ENCODE assay signal across 30 cellular contexts in genomic region chr10:17912764-17913163, GRCh38. TPM values are rescaled to one million over a fixed set of nuclear protein-coding genes. Genes with fewer than 3 reads are reported as not detected.
"Had no signal": no experiment of that assay in that cellular context is flagged by ENCODE, and none has a peak within 500 bp of the region (broad histone marks: within the 10 kb centered on the region; RNA-seq: fewer than 3 reads in every experiment).

No MANE protein-coding gene starts in this region.

- H3K27me3 Mint-ChIP-seq: activated CD4-positive, alpha-beta T cell treated with anti-CD3 and anti-CD28 coated beads, Interleukin-2, amount 10 ng/mL, durations not matched to agents 7 days and 5 days had no signal

- H3K9me3 ChIP-seq: esophagus squamous epithelium, mucosa of descending colon, right lobe of liver, thoracic aorta, uterus had no signal

- H3K4me3 Mint-ChIP-seq: activated CD4-positive, alpha-beta memory T cell treated with anti-CD3 and anti-CD28 coated beads, Interleukin-2, amount 10 ng/mL, durations not matched to agents 7 days and 5 days; activated CD4-positive, alpha-beta T cell treated with anti-CD3 and anti-CD28 coated beads, Interleukin-2, amount 10 ng/mL, durations not matched to agents 7 days and 5 days; activated T-cell treated with anti-CD3 and anti-CD28 coated beads, Interleukin-2, amount 50 U/mL, for 24 hours; activated T-helper 17 cell treated with anti-CD3 and anti-CD28 coated beads, Interleukin-2, amount 50 U/mL, for 72 hours; natural killer cell treated with Interleukin-12 subunit alpha and Interleukin-12 subunit beta and Interleukin-15 and Interleukin-18, amount 100 ng/mL, for 72 hours; T-helper 17 cell; type B pancreatic cell had no signal

- ATAC-seq: activated T-helper 17 cell treated with anti-CD3 and anti-CD28 coated beads, Interleukin-2, amount 50 U/mL, for 72 hours; mucosa of descending colon; natural killer cell treated with Interleukin-12 subunit alpha and Interleukin-12 subunit beta and Interleukin-15 and Interleukin-18, amount 100 ng/mL, for 72 hours; right lobe of liver; SK-N-SH treated with all-trans-retinoic acid at 6 μM for 48 hours; T-helper 17 cell had no signal

- H3K4me1 ChIP-seq: esophagus squamous epithelium, right lobe of liver, uterus had no signal

- H3K36me3 ChIP-seq: brain microvascular endothelial cell, esophagus squamous epithelium, right lobe of liver, thoracic aorta, uterus had no signal

- H3K27me3 ChIP-seq: brain microvascular endothelial cell, esophagus squamous epithelium, hepatocyte, right lobe of liver, uterus had no signal

- DNase-seq: activated CD4-positive, alpha-beta memory T cell treated with anti-CD3 and anti-CD28 coated beads, Interleukin-2, amount 10 ng/mL, durations not matched to agents 7 days and 5 days; activated CD4-positive, alpha-beta T cell treated with anti-CD3 and anti-CD28 coated beads for 1 hour; activated CD4-positive, alpha-beta T cell treated with anti-CD3 and anti-CD28 coated beads, Interleukin-2, amount 10 ng/mL, durations not matched to agents 7 days and 5 days; activated CD8-positive, alpha-beta memory T cell treated with anti-CD3 and anti-CD28 coated beads, Interleukin-2, amount 50 U/mL, for 48 hours; activated gamma-delta T cell treated with Interleukin-2 at 50 U/mL for 16 hours; activated naive CD4-positive, alpha-beta T cell treated with anti-CD3 and anti-CD28 coated beads, Interleukin-2, amount 50 U/mL, for 16 hours; activated T-cell treated with anti-CD3 and anti-CD28 coated beads, Interleukin-2, amount 50 U/mL, for 24 hours; amniotic stem cell; brain microvascular endothelial cell; central memory CD4-positive, alpha-beta T cell; dermis blood vessel endothelial cell; effector CD4-positive, alpha-beta T cell; esophagus squamous epithelium; mucosa of descending colon; right lobe of liver; stimulated activated CD4-positive, alpha-beta T cell treated with anti-CD3 and anti-CD28 coated beads, Interleukin-2, amount 100 ng/mL, for 48 hours; stimulated activated naive CD4-positive, alpha-beta T cell treated with Interleukin-2 at 50 U/mL for 16 hours; T-helper 17 cell; T1000; uterus had no signal

- H3K9me3 Mint-ChIP-seq: activated CD4-positive, alpha-beta T cell treated with anti-CD3 and anti-CD28 coated beads, Interleukin-2, amount 10 ng/mL, durations not matched to agents 7 days and 5 days; activated T-helper 17 cell treated with anti-CD3 and anti-CD28 coated beads, Interleukin-2, amount 50 U/mL, for 72 hours; natural killer cell treated with Interleukin-12 subunit alpha and Interleukin-12 subunit beta and Interleukin-15 and Interleukin-18, amount 100 ng/mL, for 72 hours; type B pancreatic cell had no signal

- H3K4me1 Mint-ChIP-seq: activated CD4-positive, alpha-beta memory T cell treated with anti-CD3 and anti-CD28 coated beads, Interleukin-2, amount 10 ng/mL, durations not matched to agents 7 days and 5 days; activated CD4-positive, alpha-beta T cell treated with anti-CD3 and anti-CD28 coated beads, Interleukin-2, amount 10 ng/mL, durations not matched to agents 7 days and 5 days; activated T-helper 17 cell treated with anti-CD3 and anti-CD28 coated beads, Interleukin-2, amount 50 U/mL, for 72 hours; T-helper 17 cell had no signal

- H3K27ac ChIP-seq: brain microvascular endothelial cell, hepatocyte, right lobe of liver, thoracic aorta, uterus had no signal

- H3K4me3 ChIP-seq: esophagus squamous epithelium, hepatocyte, mucosa of descending colon, right lobe of liver, thoracic aorta, uterus had no signal

- H3K36me3 Mint-ChIP-seq: natural killer cell treated with Interleukin-12 subunit alpha and Interleukin-12 subunit beta and Interleukin-15 and Interleukin-18, amount 100 ng/mL, for 72 hours; type B pancreatic cell had no signal

- H3K27ac Mint-ChIP-seq: activated CD4-positive, alpha-beta memory T cell treated with anti-CD3 and anti-CD28 coated beads, Interleukin-2, amount 10 ng/mL, durations not matched to agents 7 days and 5 days; activated CD4-positive, alpha-beta T cell treated with anti-CD3 and anti-CD28 coated beads, Interleukin-2, amount 10 ng/mL, durations not matched to agents 7 days and 5 days; activated T-cell treated with anti-CD3 and anti-CD28 coated beads, Interleukin-2, amount 50 U/mL, for 24 hours; activated T-helper 17 cell treated with anti-CD3 and anti-CD28 coated beads, Interleukin-2, amount 50 U/mL, for 72 hours; natural killer cell treated with Interleukin-12 subunit alpha and Interleukin-12 subunit beta and Interleukin-15 and Interleukin-18, amount 100 ng/mL, for 72 hours; T-helper 17 cell; type B pancreatic cell had no signal

RNA-seq across cellular contexts. Expression of gene SLC39A12, which starts 39.0 kb away (rescaled TPM):
- total RNA-seq: activated CD4-positive, alpha-beta memory T cell treated with anti-CD3 and anti-CD28 coated beads, Interleukin-2, amount 10 ng/mL, durations not matched to agents 7 days and 5 days; activated CD4-positive, alpha-beta T cell treated with anti-CD3 and anti-CD28 coated beads, Interleukin-2, amount 10 ng/mL, durations not matched to agents 7 days and 5 days; activated T-helper 17 cell treated with anti-CD3 and anti-CD28 coated beads, Interleukin-2, amount 50 U/mL, for 72 hours; astrocyte; esophagus squamous epithelium; hepatocyte; myocyte; natural killer cell treated with Interleukin-12 subunit alpha and Interleukin-12 subunit beta and Interleukin-15 and Interleukin-18, amount 100 ng/mL, for 72 hours; osteoblast; pulmonary artery endothelial cell; T-helper 17 cell; uterus had no signal
- polyA plus RNA-seq: hepatocyte had no signal
